In the genomic region with DNA sequence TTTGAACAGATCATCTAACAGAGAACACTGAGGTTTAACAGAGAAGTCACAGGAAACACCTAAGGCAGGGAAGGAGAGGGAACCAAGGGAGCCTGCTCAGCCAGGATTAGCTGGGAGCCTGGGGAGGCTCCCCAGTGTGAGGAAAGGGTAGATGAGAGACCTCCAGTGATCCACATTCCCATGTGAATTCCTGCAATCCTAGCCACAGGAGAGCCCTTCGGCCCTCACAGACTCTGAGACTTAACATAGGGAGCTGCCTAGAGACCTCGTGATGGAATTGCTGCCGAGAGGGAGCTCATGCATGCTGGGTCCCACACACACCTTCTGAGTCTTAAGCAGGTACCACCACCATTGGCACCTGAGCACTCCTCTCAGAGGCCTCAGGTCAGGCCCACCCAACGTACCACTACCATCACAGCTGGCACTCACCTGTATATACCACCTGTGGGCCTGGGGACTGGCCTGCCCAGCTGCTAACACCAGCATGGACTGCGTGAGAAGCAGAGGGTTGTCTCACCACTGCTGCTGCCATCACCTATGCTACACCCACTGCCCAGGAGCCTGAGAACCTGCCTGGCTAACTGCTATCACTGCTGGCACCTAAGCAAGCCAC, we compare ENCODE assay signal across 1 cellular context.
TF ChIP-seq lines count a peak whose summit lies in the region.

No MANE protein-coding gene starts in this region.

TF ChIP-seq in WTC11, 78 proteins besides CTCF, POLR2A, EP300 and RAD21 (continued from another document):
- TF ChIP-seq, protein P1, sequence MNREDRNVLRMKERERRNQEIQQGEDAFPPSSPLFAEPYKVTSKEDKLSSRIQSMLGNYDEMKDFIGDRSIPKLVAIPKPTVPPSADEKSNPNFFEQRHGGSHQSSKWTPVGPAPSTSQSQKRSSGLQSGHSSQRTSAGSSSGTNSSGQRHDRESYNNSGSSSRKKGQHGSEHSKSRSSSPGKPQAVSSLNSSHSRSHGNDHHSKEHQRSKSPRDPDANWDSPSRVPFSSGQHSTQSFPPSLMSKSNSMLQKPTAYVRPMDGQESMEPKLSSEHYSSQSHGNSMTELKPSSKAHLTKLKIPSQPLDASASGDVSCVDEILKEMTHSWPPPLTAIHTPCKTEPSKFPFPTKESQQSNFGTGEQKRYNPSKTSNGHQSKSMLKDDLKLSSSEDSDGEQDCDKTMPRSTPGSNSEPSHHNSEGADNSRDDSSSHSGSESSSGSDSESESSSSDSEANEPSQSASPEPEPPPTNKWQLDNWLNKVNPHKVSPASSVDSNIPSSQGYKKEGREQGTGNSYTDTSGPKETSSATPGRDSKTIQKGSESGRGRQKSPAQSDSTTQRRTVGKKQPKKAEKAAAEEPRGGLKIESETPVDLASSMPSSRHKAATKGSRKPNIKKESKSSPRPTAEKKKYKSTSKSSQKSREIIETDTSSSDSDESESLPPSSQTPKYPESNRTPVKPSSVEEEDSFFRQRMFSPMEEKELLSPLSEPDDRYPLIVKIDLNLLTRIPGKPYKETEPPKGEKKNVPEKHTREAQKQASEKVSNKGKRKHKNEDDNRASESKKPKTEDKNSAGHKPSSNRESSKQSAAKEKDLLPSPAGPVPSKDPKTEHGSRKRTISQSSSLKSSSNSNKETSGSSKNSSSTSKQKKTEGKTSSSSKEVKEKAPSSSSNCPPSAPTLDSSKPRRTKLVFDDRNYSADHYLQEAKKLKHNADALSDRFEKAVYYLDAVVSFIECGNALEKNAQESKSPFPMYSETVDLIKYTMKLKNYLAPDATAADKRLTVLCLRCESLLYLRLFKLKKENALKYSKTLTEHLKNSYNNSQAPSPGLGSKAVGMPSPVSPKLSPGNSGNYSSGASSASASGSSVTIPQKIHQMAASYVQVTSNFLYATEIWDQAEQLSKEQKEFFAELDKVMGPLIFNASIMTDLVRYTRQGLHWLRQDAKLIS (CRISPR knock-in tag; IDR thresholded peaks at IDR 0.05; ENCODE audit: borderline replicate concordance) = no peak
- no peak for TF ChIP-seq TCF7 (CRISPR knock-in tag; IDR thresholded peaks at IDR 0.05; ENCODE audit: low read depth)
